8 cellular contexts compared by ENCODE assay signal in genomic region chr17:36592316-36592710, GRCh38. TPM values are rescaled to one million over a fixed set of nuclear protein-coding genes. Genes with fewer than 3 reads are reported as not detected.
DNase-seq lines count a peak whose midpoint lies in the region; ATAC-seq, FAIRE-seq and TF ChIP-seq lines count a peak whose summit lies in the region.

No MANE protein-coding gene starts in this region.

- no peaks in the 10 kb centered on the region for H3K79me2 ChIP-seq in GM12878 (ENCODE audit: control insufficient read depth, insufficient read depth, low read length)

- H3K4me3 ChIP-seq in GM12878, result peak overlapping the region; percentile 84
- H3K4me3 ChIP-seq in kidney epithelial cell (ENCODE audit: low read depth, low read length), result peak overlapping the region; percentile 62

- TF ChIP-seq CTCF in GM12878 (IDR thresholded peaks at IDR 0.05 in 2 of 3, conservative IDR thresholded peaks at IDR 0.05 in 1 of 3; ENCODE audit: control insufficient read depth in 2 of 3, extremely low read depth in 1 of 3, insufficient read depth in 1 of 3, low read depth in 3 of 3, low read length in 3 of 3) (no peak), kidney epithelial cell (IDR thresholded peaks at IDR 0.05; ENCODE audit: insufficient read depth, low read length, poor library complexity, severe bottlenecking) (no peak)

- H2AFZ ChIP-seq in GM12878 (ENCODE audit: control insufficient read depth, low read depth, low read length), result peak overlapping the region; percentile 75

- H3K9ac ChIP-seq in GM12878 (ENCODE audit: control insufficient read depth, insufficient read depth, low read length), result peak overlapping the region; percentile 70

- no peaks in the 10 kb centered on the region for H3K9me3 ChIP-seq in GM12878 (replicated peaks; ENCODE audit: control insufficient read depth, insufficient read depth, low read length)

- 1% methylated on average over 17 of the region's 19 CpGs for WGBS in GM12878 (ENCODE audit: insufficient coverage, insufficient replicate concordance, low lambda C conversion rate, missing lambda C conversion rate)

- H3K27ac ChIP-seq in GM12878 (ENCODE audit: control insufficient read depth, insufficient read depth), result no peak overlapping the region

- peaks cover 16% of the 10 kb centered on the region for H3K4me1 ChIP-seq in GM12878 (ENCODE audit: control insufficient read depth, insufficient read depth, low read length)

- no TSS peak for BruUV-seq in GM12878 (replicated peaks; lab: Mats Ljungman, UMichigan)

- H3K4me2 ChIP-seq in GM12878 (ENCODE audit: control insufficient read depth, insufficient read depth), result peak overlapping the region; percentile 91

- SMC1A ChIA-PET in GM12878 (lab: Charles Lee; ENCODE audit: uncharacterized antibody, unreplicated experiment), result interaction anchor here (0.5 to 2.5 kb wide), 3 partner anchors 8 to 806 kb away, joined by 3 to 15 read pairs (median 3); partner anchors contain the start of gene MRM1

- intact Hi-C loops in GM12878 (cut with micrococcal nuclease; ENCODE audit: unreplicated experiment), result no loop called here

- POLR2A ChIA-PET in GM12878 (lab: Charles Lee), result interaction anchor here (0.9 to 2.7 kb wide), 3 partner anchors 10 to 57 kb away, joined by 3 to 15 read pairs (median 4); partner anchors contain the start of genes GGNBP2, MRM1, MYO19 and PIGW

- H4K20me1 ChIP-seq in GM12878 (ENCODE audit: control insufficient read depth, insufficient read depth), result no peaks in the 10 kb centered on the region

- RAD21 ChIA-PET in GM12878 (lab: Charles Lee; ENCODE audit: unreplicated experiment), result interaction anchor here (1.0 to 3.7 kb wide), 3 partner anchors 10 to 623 kb away, joined by 3 to 18 read pairs (median 4); partner anchors contain the start of gene MRM1

- TF ChIP-seq POLR2A in GM12878 (IDR thresholded peaks at IDR 0.05; ENCODE audit: low read depth, low read length), result no peak

- peak in 2 of 3 experiments; percentile 30 to 46 for DNase-seq in NCI-H1417 (lab: John Stamatoyannopoulos, UW)
- no peak for DNase-seq in NCI-H1417 treated with DMSO at 0.1 percent for 48 hours (lab: John Stamatoyannopoulos, UW)
- DNase-seq in NAMALWA (ENCODE audit: low spot score), result peak; percentile 29
- no peak for DNase-seq in GM12878 (ENCODE audit: low read depth, low spot score)
- no peak for DNase-seq in kidney epithelial cell (ENCODE audit: low read depth)
- DNase-seq in stimulated activated naive CD8-positive, alpha-beta T cell treated with anti-CD3 and anti-CD28 coated beads, Interleukin-15, Interleukin-2, amounts not matched to agents 100 U/mL and 50 U/mL, for 24 hours, result peak; percentile 36
- DNase-seq in 8988T, result no peak

- TF ChIP-seq EP300 in GM12878 (IDR thresholded peaks at IDR 0.05; ENCODE audit: borderline replicate concordance in 1 of 2, control insufficient read depth in 1 of 2, low read depth in 2 of 2, low read length in 2 of 2), result no peak

- in situ Hi-C loops in GM12878 (cut with MboI), result no loop called here

- no peaks in the 10 kb centered on the region for H3K27me3 ChIP-seq in GM12878 (replicated peaks in 1 of 2; ENCODE audit: control insufficient read depth in 2 of 2, insufficient read depth in 2 of 2, low read length in 1 of 2)
- H3K27me3 ChIP-seq in kidney epithelial cell (ENCODE audit: control insufficient read depth, insufficient read depth, low read length), result no peaks in the 10 kb centered on the region

- no peak for FAIRE-seq in GM12878 (lab: Jason Lieb, UNC)

- peak; percentile 47 for ATAC-seq in GM12878
- ATAC-seq in stimulated activated naive CD8-positive, alpha-beta T cell treated with anti-CD3 and anti-CD28 coated beads, Interleukin-15, Interleukin-2, amounts not matched to agents 100 U/mL and 50 U/mL, for 24 hours, result no peak
- no peak for ATAC-seq in HG02884 (IDR thresholded peaks at IDR 0.05; ENCODE audit: unreplicated experiment)

- H3K36me3 ChIP-seq in GM12878 (ENCODE audit: control insufficient read depth in 2 of 2, insufficient read depth in 2 of 2, low read length in 1 of 2) (peaks cover 3 to 10% of the 10 kb centered on the region in 2 experiments), kidney epithelial cell (ENCODE audit: control insufficient read depth, insufficient read depth, low read length) (no peaks in the 10 kb centered on the region)

- no peak for TF ChIP-seq RAD21 in GM12878 (IDR thresholded peaks at IDR 0.05; ENCODE audit: insufficient read depth, low read depth, low read length)

- CTCF ChIA-PET in GM12878 (lab: Yijun Ruan, JAX), result interaction anchor here (0.6 to 2.6 kb wide), 3 partner anchors 10 to 1383 kb away, joined by 3 to 30 read pairs (median 3); partner anchors contain the start of genes MRM1, MYO19 and PIGW

RNA-seq across cellular contexts. Expression of gene DHRS11, which starts 0.6 kb away (rescaled TPM):
- 13.4 and 16.1 TPM in 2 replicates for total RNA-seq in GM12878 (2013; cell fraction: nucleolus; rRNA removed)
- total RNA-seq in GM12878 (2014; rRNA removed), result 13.2 and 13.3 TPM in 2 replicates
- 9.0 and 9.4 TPM in 2 replicates for total RNA-seq in GM12878 (2014; rRNA removed; fragmentation: Illumina TruSeq; extraction: Trizol)
- 12.0 and 13.1 TPM in 2 replicates for total RNA-seq in GM12878 (2021)
- 6.0 TPM for polyA plus RNA-seq in GM12878 (2011; ENCODE audit: low read depth)
- 13.3 and 23.0 TPM in 2 replicates for polyA plus RNA-seq in GM12878 (2011; rRNA removed)
- polyA plus RNA-seq in GM12878 (2011; cell fraction: cytosol; rRNA removed), result 32.0 and 35.9 TPM in 2 replicates
- polyA plus RNA-seq in GM12878 (2011; cell fraction: nucleus; rRNA removed), result 37.7 and 38.6 TPM in 2 replicates
- 6.8 and 7.1 TPM in 2 replicates for polyA plus RNA-seq in GM12878 (2012)
- 18.0 and 20.2 TPM in 2 replicates for polyA plus RNA-seq in GM12878 (2014; fragmentation: Illumina TruSeq; extraction: Trizol)
- polyA plus RNA-seq in GM12878 (2014; fragmentation: Nextera tagmentation; extraction: Ambion mirVana), result 1 to 10 TPM; 3.4 to 5.8 TPM
- polyA plus RNA-seq in GM12878 (2014; rRNA removed), result 18.3 and 23.0 TPM in 2 replicates
- 10 to 100 TPM; 15.9 to 19.5 TPM for polyA plus RNA-seq in GM12878 (2016; fragmentation: Nextera tagmentation; extraction: Ambion mirVana)
- 23.6 and 27.9 TPM in 2 replicates for polyA minus RNA-seq in GM12878 (2011; rRNA and poly(A)+ RNA removed)
- polyA minus RNA-seq in GM12878 (2011; cell fraction: cytosol; rRNA and poly(A)+ RNA removed), result 5.9 and 10.3 TPM in 2 replicates
- 5.0 and 8.2 TPM in 2 replicates for polyA minus RNA-seq in GM12878 (2011; cell fraction: nucleus; rRNA and poly(A)+ RNA removed)
- total RNA-seq in kidney epithelial cell, result 5.4 and 8.3 TPM in 2 replicates

RNA-seq across cellular contexts. Expression of gene MRM1, which starts 9.1 kb away (rescaled TPM):
- total RNA-seq in GM12878 (2013; cell fraction: nucleolus; rRNA removed), result 24.3 and 26.3 TPM in 2 replicates
- total RNA-seq in GM12878 (2014; rRNA removed), result 11.8 and 15.0 TPM in 2 replicates
- 8.8 and 8.9 TPM in 2 replicates for total RNA-seq in GM12878 (2014; rRNA removed; fragmentation: Illumina TruSeq; extraction: Trizol)
- total RNA-seq in GM12878 (2021), result 15.8 and 15.9 TPM in 2 replicates
- 2.1 TPM for polyA plus RNA-seq in GM12878 (2011; ENCODE audit: low read depth)
- 6.9 and 11.4 TPM in 2 replicates for polyA plus RNA-seq in GM12878 (2011; rRNA removed)
- 15.4 and 19.3 TPM in 2 replicates for polyA plus RNA-seq in GM12878 (2011; cell fraction: cytosol; rRNA removed)
- polyA plus RNA-seq in GM12878 (2011; cell fraction: nucleus; rRNA removed), result 13.9 and 20.2 TPM in 2 replicates
- 5.8 and 7.7 TPM in 2 replicates for polyA plus RNA-seq in GM12878 (2012)
- polyA plus RNA-seq in GM12878 (2014; fragmentation: Illumina TruSeq; extraction: Trizol), result 3.3 and 11.3 TPM in 2 replicates
- 1 to 10 TPM in 1 of 2 experiments, under 1 TPM in 1; 0.23 to 1.7 TPM for polyA plus RNA-seq in GM12878 (2014; fragmentation: Nextera tagmentation; extraction: Ambion mirVana)
- 16.9 and 17.4 TPM in 2 replicates for polyA plus RNA-seq in GM12878 (2014; rRNA removed)
- polyA plus RNA-seq in GM12878 (2016; fragmentation: Nextera tagmentation; extraction: Ambion mirVana), result 10 to 100 TPM; 15.8 to 16.7 TPM
- polyA minus RNA-seq in GM12878 (2011; rRNA and poly(A)+ RNA removed), result 3.2 and 8.6 TPM in 2 replicates
- polyA minus RNA-seq in GM12878 (2011; cell fraction: cytosol; rRNA and poly(A)+ RNA removed), result 7.1 and 7.2 TPM in 2 replicates
- polyA minus RNA-seq in GM12878 (2011; cell fraction: nucleus; rRNA and poly(A)+ RNA removed), result 8.0 and 15.0 TPM in 2 replicates
- 6.6 and 8.3 TPM in 2 replicates for total RNA-seq in kidney epithelial cell

RNA-seq across cellular contexts. Expression of gene GGNBP2, which starts 47.6 kb away (rescaled TPM):
- total RNA-seq in GM12878 (2013; cell fraction: nucleolus; rRNA removed), result 121 and 134 TPM in 2 replicates
- total RNA-seq in GM12878 (2014; rRNA removed), result 46.7 and 54.2 TPM in 2 replicates
- total RNA-seq in GM12878 (2014; rRNA removed; fragmentation: Illumina TruSeq; extraction: Trizol), result 61.5 and 62.2 TPM in 2 replicates
- 49.9 and 54.4 TPM in 2 replicates for total RNA-seq in GM12878 (2021)
- 33.7 TPM for polyA plus RNA-seq in GM12878 (2011; ENCODE audit: low read depth)
- polyA plus RNA-seq in GM12878 (2011; rRNA removed), result 75.2 and 82.0 TPM in 2 replicates
- polyA plus RNA-seq in GM12878 (2011; cell fraction: cytosol; rRNA removed), result 58.5 and 61.0 TPM in 2 replicates
- polyA plus RNA-seq in GM12878 (2011; cell fraction: nucleus; rRNA removed), result 94.2 and 94.6 TPM in 2 replicates
- polyA plus RNA-seq in GM12878 (2012), result 38.7 and 52.0 TPM in 2 replicates
- polyA plus RNA-seq in GM12878 (2014; fragmentation: Illumina TruSeq; extraction: Trizol), result 72.3 and 85.6 TPM in 2 replicates
- polyA plus RNA-seq in GM12878 (2014; fragmentation: Nextera tagmentation; extraction: Ambion mirVana), result 10 to 100 TPM; 36.3 to 36.4 TPM
- 51.3 and 53.3 TPM in 2 replicates for polyA plus RNA-seq in GM12878 (2014; rRNA removed)
- 10 to 100 TPM; 40.2 to 41.3 TPM for polyA plus RNA-seq in GM12878 (2016; fragmentation: Nextera tagmentation; extraction: Ambion mirVana)
- polyA minus RNA-seq in GM12878 (2011; rRNA and poly(A)+ RNA removed), result 76.2 and 103 TPM in 2 replicates
- 12.8 and 20.0 TPM in 2 replicates for polyA minus RNA-seq in GM12878 (2011; cell fraction: cytosol; rRNA and poly(A)+ RNA removed)
- polyA minus RNA-seq in GM12878 (2011; cell fraction: nucleus; rRNA and poly(A)+ RNA removed), result 30.2 and 49.7 TPM in 2 replicates
- 38.2 and 43.7 TPM in 2 replicates for total RNA-seq in kidney epithelial cell

RNA-seq across cellular contexts. Expression of gene PIGW, which starts 57.5 kb away (rescaled TPM):
- total RNA-seq in GM12878 (2013; cell fraction: nucleolus; rRNA removed), result 7.9 and 10.7 TPM in 2 replicates
- 11.4 and 11.8 TPM in 2 replicates for total RNA-seq in GM12878 (2014; rRNA removed)
- 11.1 and 12.3 TPM in 2 replicates for total RNA-seq in GM12878 (2014; rRNA removed; fragmentation: Illumina TruSeq; extraction: Trizol)
- 12.9 and 15.3 TPM in 2 replicates for total RNA-seq in GM12878 (2021)
- 9.9 TPM for polyA plus RNA-seq in GM12878 (2011; ENCODE audit: low read depth)
- polyA plus RNA-seq in GM12878 (2011; rRNA removed), result 13.6 and 15.1 TPM in 2 replicates
- polyA plus RNA-seq in GM12878 (2011; cell fraction: cytosol; rRNA removed), result 7.4 and 7.6 TPM in 2 replicates
- 3.3 and 4.4 TPM in 2 replicates for polyA plus RNA-seq in GM12878 (2011; cell fraction: nucleus; rRNA removed)
- polyA plus RNA-seq in GM12878 (2012), result 6.6 and 9.8 TPM in 2 replicates
- polyA plus RNA-seq in GM12878 (2014; fragmentation: Illumina TruSeq; extraction: Trizol), result 21.5 and 26.1 TPM in 2 replicates
- 1 to 10 TPM; 6.0 to 9.5 TPM for polyA plus RNA-seq in GM12878 (2014; fragmentation: Nextera tagmentation; extraction: Ambion mirVana)
- polyA plus RNA-seq in GM12878 (2014; rRNA removed), result 13.7 and 13.9 TPM in 2 replicates
- 10 to 100 TPM; 24.4 to 31.5 TPM for polyA plus RNA-seq in GM12878 (2016; fragmentation: Nextera tagmentation; extraction: Ambion mirVana)
- 2.8 and 3.5 TPM in 2 replicates for polyA minus RNA-seq in GM12878 (2011; rRNA and poly(A)+ RNA removed)
- polyA minus RNA-seq in GM12878 (2011; cell fraction: cytosol; rRNA and poly(A)+ RNA removed), result 2.1 and 3.1 TPM in 2 replicates
- polyA minus RNA-seq in GM12878 (2011; cell fraction: nucleus; rRNA and poly(A)+ RNA removed), result 3.7 and 5.7 TPM in 2 replicates
- 9.0 and 12.6 TPM in 2 replicates for total RNA-seq in kidney epithelial cell

RNA-seq across cellular contexts. Expression of gene MYO19, which starts 57.6 kb away (rescaled TPM):
- 272 and 301 TPM in 2 replicates for total RNA-seq in GM12878 (2013; cell fraction: nucleolus; rRNA removed)
- total RNA-seq in GM12878 (2014; rRNA removed) (94.1 and 99.9 TPM in 2 replicates), GM12878 (2014; rRNA removed; fragmentation: Illumina TruSeq; extraction: Trizol) (62.5 and 63.8 TPM in 2 replicates), GM12878 (2021) (72.1 and 94.0 TPM in 2 replicates), kidney epithelial cell (42.5 and 63.3 TPM in 2 replicates)
- 31.7 TPM for polyA plus RNA-seq in GM12878 (2011; ENCODE audit: low read depth)
- polyA plus RNA-seq in GM12878 (2011; rRNA removed) (39.7 and 71.7 TPM in 2 replicates), GM12878 (2014; fragmentation: Illumina TruSeq; extraction: Trizol) (59.1 and 76.8 TPM in 2 replicates), GM12878 (2014; fragmentation: Nextera tagmentation; extraction: Ambion mirVana) (10 to 100 TPM; 11.4 to 12.2 TPM), GM12878 (2014; rRNA removed) (103 and 109 TPM in 2 replicates), GM12878 (2016; fragmentation: Nextera tagmentation; extraction: Ambion mirVana) (10 to 100 TPM; 39.9 to 45.4 TPM)
- 70.5 and 91.2 TPM in 2 replicates for polyA plus RNA-seq in GM12878 (2011; cell fraction: cytosol; rRNA removed)
- polyA plus RNA-seq in GM12878 (2011; cell fraction: nucleus; rRNA removed), result 584 and 632 TPM in 2 replicates
- polyA plus RNA-seq in GM12878 (2012), result 30.5 and 32.5 TPM in 2 replicates
- 103 and 116 TPM in 2 replicates for polyA minus RNA-seq in GM12878 (2011; rRNA and poly(A)+ RNA removed)
- 27.9 and 44.6 TPM in 2 replicates for polyA minus RNA-seq in GM12878 (2011; cell fraction: cytosol; rRNA and poly(A)+ RNA removed)
- polyA minus RNA-seq in GM12878 (2011; cell fraction: nucleus; rRNA and poly(A)+ RNA removed), result 149 and 242 TPM in 2 replicates

Comparison
In these comparisons a context has a peak if more than half of its experiments do, and no peak if none do; other contexts are left out.
1. DNase-seq: peak in NCI-H1417 (2 of 3), NAMALWA (single experiment) and stimulated activated naive CD8-positive, alpha-beta T cell treated with anti-CD3 and anti-CD28 coated beads, Interleukin-15, Interleukin-2, amounts not matched to agents 100 U/mL and 50 U/mL, for 24 hours (single experiment); none in NCI-H1417 treated with DMSO at 0.1 percent for 48 hours (single experiment), GM12878 (single experiment), kidney epithelial cell (single experiment) and 8988T (single experiment).